ENCODE assay signal across 10 cellular contexts in the genomic region with DNA sequence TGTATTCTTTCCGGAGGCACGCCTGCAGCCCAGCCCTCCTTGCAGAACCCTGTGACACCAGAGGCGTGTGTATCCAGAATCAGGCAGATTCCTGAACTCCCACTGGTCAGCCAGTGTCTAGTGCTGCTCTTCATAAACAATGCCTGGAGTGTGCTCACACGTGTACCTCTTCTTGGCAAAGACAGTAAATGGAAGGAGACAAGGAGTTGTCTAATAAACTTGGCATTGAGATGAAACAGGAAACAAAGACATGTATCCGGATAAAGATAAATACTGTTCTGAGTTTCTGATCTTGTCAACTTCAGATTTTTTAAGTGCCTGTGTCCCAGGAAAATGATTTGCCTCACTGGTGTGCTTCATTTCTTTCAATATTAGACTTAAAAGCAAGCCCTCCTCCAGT. TPM values are rescaled to one million over a fixed set of nuclear protein-coding genes. Genes with fewer than 3 reads are reported as not detected.
DNase-seq lines count a peak whose midpoint lies in the region; ATAC-seq and TF ChIP-seq lines count a peak whose summit lies in the region.
"Had no signal": no experiment of that assay in that cellular context is flagged by ENCODE, and none has a peak within 500 bp of the region (broad histone marks: within the 10 kb centered on the region; RNA-seq: fewer than 3 reads in every experiment).

No MANE protein-coding gene starts in this region.

- H3K27ac ChIP-seq in dorsolateral prefrontal cortex = peak overlapping the region in 34 of 59 donors; percentile 4 to 85 (median 74)
- H3K27ac ChIP-seq in naive thymus-derived CD4-positive, alpha-beta T cell (ENCODE audit: low read depth, low read length) = no peak overlapping the region

- H3K9me3 Mint-ChIP-seq in naive thymus-derived CD4-positive, alpha-beta T cell = no peaks in the 10 kb centered on the region
- no peaks in the 10 kb centered on the region for H3K9me3 Mint-ChIP-seq in naive thymus-derived CD8-positive, alpha-beta T cell

- DNase-seq in AG09309 (ENCODE audit: low read depth) = no peak
- peak; percentile 33 for DNase-seq in LHCN-M2 (ENCODE audit: low read depth)
- no peak for DNase-seq in dorsolateral prefrontal cortex
- no peak for DNase-seq in naive thymus-derived CD4-positive, alpha-beta T cell
- no peak for DNase-seq in DMS 273 treated with DMSO at 0.1 percent for 48 hours (lab: John Stamatoyannopoulos, UW)
- DNase-seq in naive thymus-derived CD8-positive, alpha-beta T cell = no peak
- DNase-seq: NCI-H2107 had no signal

- ATAC-seq in naive thymus-derived CD4-positive, alpha-beta T cell = no peak
- ATAC-seq in HG03432 (IDR thresholded peaks at IDR 0.05; ENCODE audit: unreplicated experiment) (no peak), GM21723 (IDR thresholded peaks at IDR 0.05; ENCODE audit: unreplicated experiment) (no peak)
- ATAC-seq in naive thymus-derived CD8-positive, alpha-beta T cell = no peak
- ATAC-seq: mucosa of descending colon had no signal

- H3K4me3 ChIP-seq in AG09309 (ENCODE audit: control insufficient read depth, low read depth, low read length) (peak overlapping the region; percentile 98; the same call in 1 of the 2 replicates), dorsolateral prefrontal cortex (peak overlapping the region in 56 of 59 donors; percentile 60 to 98 (median 88))
- H3K4me3 ChIP-seq in naive thymus-derived CD4-positive, alpha-beta T cell (ENCODE audit: low read length) = no peak overlapping the region

- no peak overlapping the region for H3K27ac Mint-ChIP-seq in naive thymus-derived CD4-positive, alpha-beta T cell
- H3K27ac Mint-ChIP-seq in naive thymus-derived CD8-positive, alpha-beta T cell = no peak overlapping the region

- no peaks in the 10 kb centered on the region for H3K9me3 ChIP-seq in naive thymus-derived CD4-positive, alpha-beta T cell (ENCODE audit: control insufficient read depth in 2 of 3, low read length in 3 of 3)
- H3K9me3 ChIP-seq: mucosa of descending colon had no signal

- peak overlapping the region in 7 of 10 donors; percentile 68 to 93 (median 86) for H3K4me3 Mint-ChIP-seq in naive thymus-derived CD4-positive, alpha-beta T cell
- peak overlapping the region in 5 of 10 donors; percentile 76 to 93 (median 85) for H3K4me3 Mint-ChIP-seq in naive thymus-derived CD8-positive, alpha-beta T cell

- peaks cover 0 to 4% (median 0%) of the 10 kb centered on the region in 5 donors for H3K36me3 Mint-ChIP-seq in naive thymus-derived CD4-positive, alpha-beta T cell
- no peaks in the 10 kb centered on the region for H3K36me3 Mint-ChIP-seq in naive thymus-derived CD8-positive, alpha-beta T cell

- POLR2A ChIA-PET in naive thymus-derived CD4-positive, alpha-beta T cell (lab: Charles Lee) = no interaction called here
- POLR2A ChIA-PET in naive thymus-derived CD8-positive, alpha-beta T cell (lab: Charles Lee) = no interaction called here

- H3K4me1 ChIP-seq in naive thymus-derived CD4-positive, alpha-beta T cell (ENCODE audit: control insufficient read depth in 2 of 2, insufficient read depth in 2 of 2, low read length in 2 of 2) = peaks cover 6 to 16% of the 10 kb centered on the region in 2 donors

- CTCF ChIA-PET in naive thymus-derived CD4-positive, alpha-beta T cell (lab: Charles Lee) = interaction anchor here (1.3 kb wide), 1 partner anchor 225 kb away, joined by 3 read pairs; no protein-coding TSS in a partner anchor

- H3K36me3 ChIP-seq in naive thymus-derived CD4-positive, alpha-beta T cell (ENCODE audit: control insufficient read depth in 2 of 3, insufficient read depth in 3 of 3, low read length in 3 of 3) = no peaks in the 10 kb centered on the region

- peaks cover 8 to 30% (median 14%) of the 10 kb centered on the region in 7 donors for H3K4me1 Mint-ChIP-seq in naive thymus-derived CD4-positive, alpha-beta T cell
- H3K4me1 Mint-ChIP-seq in naive thymus-derived CD8-positive, alpha-beta T cell = peaks cover 13 to 26% (median 16%) of the 10 kb centered on the region in 4 donors

- TF ChIP-seq CTCF in AG09309 (IDR thresholded peaks at IDR 0.05; ENCODE audit: control insufficient read depth, insufficient read depth, low read depth, low read length, missing control alignments) (no peak), dorsolateral prefrontal cortex (IDR thresholded peaks at IDR 0.05 in 54 of 56, conservative IDR thresholded peaks at IDR 0.05 in 2 of 56; ENCODE audit: low read depth in 1 of 56, partially characterized antibody in 56 of 56) (no peak)

- H3K27me3 Mint-ChIP-seq in naive thymus-derived CD4-positive, alpha-beta T cell = peaks cover 0 to 58% (median 18%) of the 10 kb centered on the region in 5 donors
- peaks cover 15 to 36% (median 20%) of the 10 kb centered on the region in 5 donors for H3K27me3 Mint-ChIP-seq in naive thymus-derived CD8-positive, alpha-beta T cell

- intact Hi-C loops in dorsolateral prefrontal cortex (cut with DNase I) = loop anchor here (5.0 kb wide), 3 partner anchors 68 to 208 kb away; no protein-coding TSS in a partner anchor
- intact Hi-C loops in naive thymus-derived CD4-positive, alpha-beta T cell (cut with micrococcal nuclease) = loop anchor here (5.0 to 10.0 kb wide), 4 partner anchors 137 to 1199 kb away; partner anchors contain the start of gene AFDN (in 1 of the 2)

- H3K27me3 ChIP-seq in dorsolateral prefrontal cortex = no peaks in the 10 kb centered on the region
- no peaks in the 10 kb centered on the region for H3K27me3 ChIP-seq in naive thymus-derived CD4-positive, alpha-beta T cell (ENCODE audit: control insufficient read depth in 2 of 2, insufficient read depth in 2 of 2, low read length in 2 of 2)

RNA-seq across cellular contexts. Expression of gene RPS6KA2, which starts 1.7 kb away (rescaled TPM):
- 32.4 and 43.7 TPM in 2 replicates for total RNA-seq in LHCN-M2 (2014; rRNA removed)
- 23.1 TPM for polyA plus RNA-seq in LHCN-M2 (2012)
- 100 to 1,000 TPM in 27 of 120 experiments, 10 to 100 TPM in 93; 66.5 to 123 (median 91.5) TPM for total RNA-seq in dorsolateral prefrontal cortex
- total RNA-seq in naive thymus-derived CD4-positive, alpha-beta T cell = 10 to 100 TPM in 2 of 5 experiments, 1 to 10 TPM in 3; 4.5 to 17.1 (median 6.6) TPM
- polyA plus RNA-seq in naive thymus-derived CD4-positive, alpha-beta T cell = 1 to 10 TPM; 5.0 to 7.1 TPM
- 10 to 100 TPM; 13.5 to 13.6 TPM for total RNA-seq in naive thymus-derived CD8-positive, alpha-beta T cell
- polyA plus RNA-seq in naive thymus-derived CD8-positive, alpha-beta T cell = 1 to 10 TPM; 2.1 to 4.8 (median 3.2) TPM

RNA-seq across cellular contexts. Expression of gene RAMACL, which starts 38.9 kb away (rescaled TPM):
- total RNA-seq in LHCN-M2 (2014; rRNA removed) (0.06 TPM in 1 of 2 replicates, not detected in the other), dorsolateral prefrontal cortex (10 to 100 TPM in 10 of 120 experiments, 1 to 10 TPM in 110; 1.7 to 13.4 (median 7.1) TPM)
- 0.17 TPM for polyA plus RNA-seq in LHCN-M2 (2012)
- total RNA-seq in naive thymus-derived CD4-positive, alpha-beta T cell = 1 to 10 TPM in 1 of 5 experiments, under 1 TPM in 4; 0.43 to 1.2 (median 0.78) TPM
- polyA plus RNA-seq in naive thymus-derived CD4-positive, alpha-beta T cell = not detected
- total RNA-seq in naive thymus-derived CD8-positive, alpha-beta T cell = under 1 TPM; 0.33 to 0.42 TPM
- polyA plus RNA-seq in naive thymus-derived CD8-positive, alpha-beta T cell = under 1 TPM; 0.11 to 0.38 (median 0.23) TPM
